1 cellular context compared by ENCODE assay signal in the genomic region with DNA sequence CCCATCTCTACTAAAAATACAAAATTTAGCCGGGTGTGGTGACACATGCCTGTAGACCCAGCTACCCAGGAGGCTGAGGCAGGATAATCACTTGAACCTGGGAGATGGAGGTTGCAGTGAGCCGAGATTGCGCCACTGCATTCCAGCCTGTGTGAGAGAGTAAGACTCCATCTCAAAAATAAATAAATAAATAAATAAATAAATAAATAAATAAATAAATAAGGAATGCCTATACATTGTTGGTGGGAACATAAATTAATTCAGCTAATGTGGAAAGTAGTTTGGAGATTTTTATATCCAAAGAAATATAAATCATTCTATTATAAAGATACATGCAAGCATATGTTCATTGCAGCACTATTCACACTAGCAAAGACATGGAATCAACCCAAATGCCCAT.
TF ChIP-seq lines count a peak whose summit lies in the region.

No MANE protein-coding gene starts in this region.

TF ChIP-seq in HEK293, 187 proteins besides CTCF, POLR2A, EP300 and RAD21:
- peak; percentile 59 for TF ChIP-seq ZNF555 (tag by site-specific recombination; conservative IDR thresholded peaks at IDR 0.05)
- TF ChIP-seq ZNF394 (tag by site-specific recombination; IDR thresholded peaks at IDR 0.05; ENCODE audit: borderline replicate concordance): peak; percentile 79
- TF ChIP-seq ZNF426 (tag by site-specific recombination; IDR thresholded peaks at IDR 0.05): peak; percentile 59
- TF ChIP-seq ZNF518A (tag by site-specific recombination; conservative IDR thresholded peaks at IDR 0.05; ENCODE audit: low read depth): peak; percentile 68; the same call in 1 of the 2 replicates
- peak; percentile 40; the same call in 1 of the 2 replicates for TF ChIP-seq ZBTB8A (tag by site-specific recombination; IDR thresholded peaks at IDR 0.05)
- 0 out of 2 replicates have a peak, but pooled peaks have one; percentile 32 for TF ChIP-seq ZNF433 (tag by site-specific recombination; IDR thresholded peaks at IDR 0.05; ENCODE audit: low read depth)
- TF ChIP-seq ZNF140 (tag by site-specific recombination; IDR thresholded peaks at IDR 0.05): peak; percentile 46; the same call in 1 of the 2 replicates
- peak; percentile 51; the same call in 1 of the 2 replicates for TF ChIP-seq ZNF623 (tag by site-specific recombination; IDR thresholded peaks at IDR 0.05)
- TF ChIP-seq, protein P1, sequence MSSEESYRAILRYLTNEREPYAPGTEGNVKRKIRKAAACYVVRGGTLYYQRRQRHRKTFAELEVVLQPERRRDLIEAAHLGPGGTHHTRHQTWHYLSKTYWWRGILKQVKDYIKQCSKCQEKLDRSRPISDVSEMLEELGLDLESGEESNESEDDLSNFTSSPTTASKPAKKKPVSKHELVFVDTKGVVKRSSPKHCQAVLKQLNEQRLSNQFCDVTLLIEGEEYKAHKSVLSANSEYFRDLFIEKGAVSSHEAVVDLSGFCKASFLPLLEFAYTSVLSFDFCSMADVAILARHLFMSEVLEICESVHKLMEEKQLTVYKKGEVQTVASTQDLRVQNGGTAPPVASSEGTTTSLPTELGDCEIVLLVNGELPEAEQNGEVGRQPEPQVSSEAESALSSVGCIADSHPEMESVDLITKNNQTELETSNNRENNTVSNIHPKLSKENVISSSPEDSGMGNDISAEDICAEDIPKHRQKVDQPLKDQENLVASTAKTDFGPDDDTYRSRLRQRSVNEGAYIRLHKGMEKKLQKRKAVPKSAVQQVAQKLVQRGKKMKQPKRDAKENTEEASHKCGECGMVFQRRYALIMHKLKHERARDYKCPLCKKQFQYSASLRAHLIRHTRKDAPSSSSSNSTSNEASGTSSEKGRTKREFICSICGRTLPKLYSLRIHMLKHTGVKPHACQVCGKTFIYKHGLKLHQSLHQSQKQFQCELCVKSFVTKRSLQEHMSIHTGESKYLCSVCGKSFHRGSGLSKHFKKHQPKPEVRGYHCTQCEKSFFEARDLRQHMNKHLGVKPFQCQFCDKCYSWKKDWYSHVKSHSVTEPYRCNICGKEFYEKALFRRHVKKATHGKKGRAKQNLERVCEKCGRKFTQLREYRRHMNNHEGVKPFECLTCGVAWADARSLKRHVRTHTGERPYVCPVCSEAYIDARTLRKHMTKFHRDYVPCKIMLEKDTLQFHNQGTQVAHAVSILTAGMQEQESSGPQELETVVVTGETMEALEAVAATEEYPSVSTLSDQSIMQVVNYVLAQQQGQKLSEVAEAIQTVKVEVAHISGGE (tag by site-specific recombination; conservative IDR thresholded peaks at IDR 0.05; ENCODE audit: low read depth): peak; percentile 61
- 0 out of 2 replicates have a peak, but pooled peaks have one; percentile 47 for TF ChIP-seq ZNF560 (tag by site-specific recombination; IDR thresholded peaks at IDR 0.05; ENCODE audit: borderline replicate concordance)
